ENCODE assay signal across 25 cellular contexts in genomic region chr16:86635181-86635580, GRCh38. TPM values are rescaled to one million over a fixed set of nuclear protein-coding genes. Genes with fewer than 3 reads are reported as not detected.
DNase-seq lines count a peak whose midpoint lies in the region; ATAC-seq and TF ChIP-seq lines count a peak whose summit lies in the region.
"Had no signal": no experiment of that assay in that cellular context is flagged by ENCODE, and none has a peak within 500 bp of the region (broad histone marks: within the 10 kb centered on the region; RNA-seq: fewer than 3 reads in every experiment).

No MANE protein-coding gene starts in this region.

- 66% methylated on average over 3 of the region's 3 CpGs for WGBS in SK-N-SH (ENCODE audit: low lambda C conversion rate)

- H3K4me1 ChIP-seq in BLaER1 (peaks cover 87% of the 10 kb centered on the region), SK-N-SH (ENCODE audit: control insufficient read depth in 1 of 2, insufficient read depth in 2 of 2, low read depth in 1 of 2, low read length in 1 of 2) (peaks cover 0 to 16% of the 10 kb centered on the region in 2 experiments; a peak in 1 of 4 replicates), fibroblast of lung (ENCODE audit: control insufficient read depth, extremely low read depth, insufficient read depth, low read length) (no peaks in the 10 kb centered on the region)
- H3K4me1 ChIP-seq: transverse colon had no signal

- H3K4me3 Mint-ChIP-seq in osteocyte (ENCODE audit: unreplicated experiment) (no peak overlapping the region), WTC11 (no peak overlapping the region)
- H3K4me3 Mint-ChIP-seq: activated CD8-positive, alpha-beta T cell treated with anti-CD3 and anti-CD28 coated beads, Interleukin-2, amount 10 ng/mL, durations not matched to agents 7 days and 5 days; stimulated activated naive B cell treated with anti-CD40 and anti-IgM and Interleukin-4, amounts not matched to agents 10 μg/mL and 1 μg/mL and 100 μg/mL, for 72 hours had no signal

- DNase-seq in SK-N-SH (no peak), fibroblast of lung (ENCODE audit: low read depth in 2 of 2) (peak; percentile 30 to 74), osteocyte (ENCODE audit: extremely low spot score, unreplicated experiment) (no peak), WTC11 (ENCODE audit: low spot score) (no peak)
- DNase-seq in stimulated activated CD8-positive, alpha-beta memory T cell treated with anti-CD3 and anti-CD28 coated beads, Interleukin-4, amount 100 ng/mL, for 48 hours, result no peak
- DNase-seq: activated CD4-positive, CD25-positive, alpha-beta regulatory T cell; activated CD8-positive, alpha-beta T cell treated with anti-CD3 and anti-CD28 coated beads, Interleukin-2, amount 10 ng/mL, durations not matched to agents 7 days and 5 days; activated T-cell treated with anti-CD3 and anti-CD28 coated beads, Interleukin-2, amount 50 U/mL, for 48 hours; central memory CD4-positive, alpha-beta T cell; effector memory CD4-positive, alpha-beta T cell; foreskin fibroblast; H7; KBM-7; kidney glomerular epithelial cell; MV-4-11; NCI-H2081 treated with DMSO at 0.1 percent for 48 hours; NCI-H69; SHP77 treated with DMSO at 0.1 percent for 48 hours; stimulated activated naive B cell treated with anti-CD40 and anti-IgM and Interleukin-4, amounts not matched to agents 10 μg/mL and 1 μg/mL and 100 μg/mL, for 72 hours; T-helper 2 cell; transverse colon had no signal

- peaks cover 1% of the 10 kb centered on the region for H3F3A ChIP-seq in SK-N-SH (replicated peaks; ENCODE audit: insufficient read depth)

- TF ChIP-seq CTCF in SK-N-SH (IDR thresholded peaks at IDR 0.05), result no peak
- TF ChIP-seq CTCF in fibroblast of lung (conservative IDR thresholded peaks at IDR 0.05 in 1 of 2, IDR thresholded peaks at IDR 0.05 in 1 of 2; ENCODE audit: low read depth in 1 of 2, low read length in 2 of 2), result no peak
- no peak for TF ChIP-seq CTCF in osteocyte (IDR thresholded peaks at IDR 0.05)
- no peak for TF ChIP-seq CTCF in WTC11 (IDR thresholded peaks at IDR 0.05)

- no peaks in the 10 kb centered on the region for H3K36me3 ChIP-seq in BLaER1
- H3K36me3 ChIP-seq in SK-N-SH (replicated peaks in 1 of 2; ENCODE audit: control insufficient read depth in 1 of 2, insufficient read depth in 2 of 2, low read length in 1 of 2), result no peaks in the 10 kb centered on the region
- no peaks in the 10 kb centered on the region for H3K36me3 ChIP-seq in fibroblast of lung (ENCODE audit: control insufficient read depth, insufficient read depth, low read length)
- H3K36me3 ChIP-seq: transverse colon had no signal

- no peak overlapping the region for H3K27ac ChIP-seq in BLaER1
- peak overlapping the region in 1 of 2 experiments; percentile 27; a peak in 2 of 4 replicates for H3K27ac ChIP-seq in SK-N-SH (ENCODE audit: low read depth in 2 of 2, low read length in 1 of 2)
- H3K27ac ChIP-seq in fibroblast of lung (ENCODE audit: insufficient read depth, low read length), result no peak overlapping the region
- H3K27ac ChIP-seq: transverse colon had no signal

- H3K4me1 Mint-ChIP-seq in osteocyte (ENCODE audit: unreplicated experiment) (peaks cover 30% of the 10 kb centered on the region), WTC11 (peaks cover 5% of the 10 kb centered on the region; the same call in 1 of the 2 replicates)

- H2AFZ ChIP-seq in SK-N-SH (ENCODE audit: low read depth), result peak overlapping the region; percentile 12; the same call in 1 of the 2 replicates
- H2AFZ ChIP-seq in fibroblast of lung (ENCODE audit: low read length), result no peak overlapping the region

- peak overlapping the region; percentile 67 for H3K4me2 ChIP-seq in BLaER1
- 0 out of 2 replicates have a peak overlapping the region, but pooled peaks have one; percentile 25 for H3K4me2 ChIP-seq in SK-N-SH
- no peak overlapping the region for H3K4me2 ChIP-seq in fibroblast of lung (ENCODE audit: extremely low read depth, insufficient read depth, low read length)

- H3K27ac Mint-ChIP-seq in osteocyte (ENCODE audit: unreplicated experiment) (peak overlapping the region; percentile 54), WTC11 (no peak overlapping the region)
- H3K27ac Mint-ChIP-seq: activated CD8-positive, alpha-beta T cell treated with anti-CD3 and anti-CD28 coated beads, Interleukin-2, amount 10 ng/mL, durations not matched to agents 7 days and 5 days; stimulated activated naive B cell treated with anti-CD40 and anti-IgM and Interleukin-4, amounts not matched to agents 10 μg/mL and 1 μg/mL and 100 μg/mL, for 72 hours had no signal

- H3K27me3 ChIP-seq in BLaER1, result no peaks in the 10 kb centered on the region
- no peaks in the 10 kb centered on the region for H3K27me3 ChIP-seq in SK-N-SH (ENCODE audit: insufficient read depth)
- peaks cover 2% of the 10 kb centered on the region for H3K27me3 ChIP-seq in fibroblast of lung (ENCODE audit: control insufficient read depth, insufficient read depth, low read length)
- H3K27me3 ChIP-seq: transverse colon had no signal

- no peak overlapping the region for H3K9ac ChIP-seq in BLaER1
- no peak overlapping the region for H3K9ac ChIP-seq in SK-N-SH
- no peak overlapping the region for H3K9ac ChIP-seq in fibroblast of lung (ENCODE audit: insufficient read depth, low read length)

- H3K9me3 ChIP-seq in BLaER1 (no peaks in the 10 kb centered on the region), SK-N-SH (no peaks in the 10 kb centered on the region), fibroblast of lung (ENCODE audit: control insufficient read depth, insufficient read depth, low read depth, low read length) (no peaks in the 10 kb centered on the region)
- H3K9me3 ChIP-seq: transverse colon had no signal

- no peaks in the 10 kb centered on the region for H3K9me2 ChIP-seq in SK-N-SH

- no peak overlapping the region for H3K4me3 ChIP-seq in BLaER1
- H3K4me3 ChIP-seq in SK-N-SH (ENCODE audit: low read depth in 2 of 2, low read length in 1 of 2), result no peak overlapping the region
- H3K4me3 ChIP-seq in fibroblast of lung (replicated peaks in 1 of 4; ENCODE audit: control extremely low read depth in 1 of 4, insufficient read depth in 1 of 4, low read depth in 3 of 4, low read length in 4 of 4), result no peak overlapping the region
- H3K4me3 ChIP-seq: transverse colon had no signal

- POLR2A ChIA-PET in SK-N-SH (lab: Yijun Ruan, JAX), result no interaction called here
- POLR2A ChIA-PET in WTC11 (lab: Charles Lee), result no interaction called here

- H3K9me3 Mint-ChIP-seq in osteocyte (ENCODE audit: unreplicated experiment), result no peaks in the 10 kb centered on the region
- H3K9me3 Mint-ChIP-seq in WTC11, result peaks cover 21% of the 10 kb centered on the region
- H3K9me3 Mint-ChIP-seq: activated naive CD4-positive, alpha-beta T cell treated with anti-CD3 and anti-CD28 coated beads, Interleukin-2, amount 50 U/mL, for 72 hours; stimulated activated naive B cell treated with anti-CD40 and anti-IgM and Interleukin-4, amounts not matched to agents 10 μg/mL and 1 μg/mL and 100 μg/mL, for 72 hours had no signal

- no peaks in the 10 kb centered on the region for H3K79me2 ChIP-seq in SK-N-SH (ENCODE audit: insufficient read depth)
- H3K79me2 ChIP-seq in fibroblast of lung (ENCODE audit: control insufficient read depth, insufficient read depth, low read length), result no peaks in the 10 kb centered on the region

- ATAC-seq in HG03135 (IDR thresholded peaks at IDR 0.05; ENCODE audit: unreplicated experiment), result no peak
- ATAC-seq in WTC11, result no peak
- ATAC-seq in HG03108 (IDR thresholded peaks at IDR 0.05; ENCODE audit: unreplicated experiment), result no peak
- ATAC-seq: activated CD8-positive, alpha-beta T cell treated with anti-CD3 and anti-CD28 coated beads, Interleukin-2, amount 10 ng/mL, durations not matched to agents 7 days and 5 days; activated naive CD4-positive, alpha-beta T cell treated with anti-CD3 and anti-CD28 coated beads, Interleukin-2, amount 50 U/mL, for 72 hours; stimulated activated naive B cell treated with anti-CD40 and anti-IgM and Interleukin-4, amounts not matched to agents 10 μg/mL and 1 μg/mL and 100 μg/mL, for 72 hours had no signal

- H3K36me3 Mint-ChIP-seq in osteocyte (ENCODE audit: unreplicated experiment) (no peaks in the 10 kb centered on the region), WTC11 (no peaks in the 10 kb centered on the region)
- H3K36me3 Mint-ChIP-seq: activated naive CD4-positive, alpha-beta T cell treated with anti-CD3 and anti-CD28 coated beads, Interleukin-2, amount 50 U/mL, for 72 hours; stimulated activated naive B cell treated with anti-CD40 and anti-IgM and Interleukin-4, amounts not matched to agents 10 μg/mL and 1 μg/mL and 100 μg/mL, for 72 hours had no signal

- TF ChIP-seq RAD21 in SK-N-SH (IDR thresholded peaks at IDR 0.05; ENCODE audit: low read length), result no peak

- CTCF ChIA-PET in SK-N-SH (lab: Yijun Ruan, JAX) (interaction anchor here (1.6 kb wide), 1 partner anchor 18 kb away, joined by 4 read pairs; no protein-coding TSS in a partner anchor), WTC11 (lab: Charles Lee) (no interaction called here)

- H3K27me3 Mint-ChIP-seq in osteocyte (ENCODE audit: unreplicated experiment) (no peaks in the 10 kb centered on the region), WTC11 (ENCODE audit: low read depth) (no peaks in the 10 kb centered on the region; the same call in 1 of the 2 replicates)

- no peaks in the 10 kb centered on the region for H4K20me1 ChIP-seq in BLaER1
- H4K20me1 ChIP-seq in SK-N-SH (ENCODE audit: insufficient read depth), result no peaks in the 10 kb centered on the region
- no peaks in the 10 kb centered on the region for H4K20me1 ChIP-seq in fibroblast of lung (ENCODE audit: control insufficient read depth, extremely low read depth, insufficient read depth, low read length)

- no peak for TF ChIP-seq EP300 in SK-N-SH (IDR thresholded peaks at IDR 0.05; ENCODE audit: borderline replicate concordance in 1 of 2, low read depth in 1 of 2, low read length in 1 of 2)

TF ChIP-seq in WTC11, 78 proteins besides CTCF, POLR2A, EP300 and RAD21:
- TF ChIP-seq NR3C1 (CRISPR knock-in tag; conservative IDR thresholded peaks at IDR 0.05; ENCODE audit: low read depth), result no peak
- TF ChIP-seq NFE2L1 (CRISPR knock-in tag; IDR thresholded peaks at IDR 0.05), result no peak
- no peak for TF ChIP-seq CBFB (CRISPR knock-in tag; IDR thresholded peaks at IDR 0.05; ENCODE audit: low read depth)
TF ChIP-seq in WTC11: peak in this region for 0.

RNA-seq across cellular contexts. Expression of gene FOXL1, which starts 56.8 kb away (rescaled TPM):
- polyA plus RNA-seq in SK-N-SH (2012; rRNA removed) (2.5 and 2.8 TPM in 2 replicates), fibroblast of lung (5.9 and 19.0 TPM in 2 replicates)
- 1.7 and 2.3 TPM in 2 replicates for polyA plus RNA-seq in SK-N-SH (2012; cell fraction: cytosol; rRNA removed)
- 5.7 and 15.3 TPM in 2 replicates for polyA plus RNA-seq in SK-N-SH (2012; cell fraction: nucleus; rRNA removed)
- total RNA-seq in fibroblast of lung (24.1 and 27.4 TPM in 2 replicates), osteocyte (6.4 and 9.3 TPM in 2 replicates), WTC11 (2021) (0.23 to 0.34 TPM (median 0.33 TPM) in 3 replicates)
- 9.4 and 31.1 TPM in 2 replicates for polyA plus RNA-seq in fibroblast of lung (2012)
- 4.9 and 6.9 TPM in 2 replicates for polyA minus RNA-seq in fibroblast of lung (ENCODE audit: low replicate concordance)
- total RNA-seq: activated CD8-positive, alpha-beta T cell treated with anti-CD3 and anti-CD28 coated beads, Interleukin-2, amount 10 ng/mL, durations not matched to agents 7 days and 5 days; activated naive CD4-positive, alpha-beta T cell treated with anti-CD3 and anti-CD28 coated beads, Interleukin-2, amount 50 U/mL, for 72 hours had no signal

Comparison
In these comparisons a context has a peak if more than half of its experiments do, and no peak if none do; other contexts are left out.
1. DNase-seq: peak in fibroblast of lung (2 of 2); none in SK-N-SH (single experiment), osteocyte (single experiment), stimulated activated CD8-positive, alpha-beta memory T cell treated with anti-CD3 and anti-CD28 coated beads, Interleukin-4, amount 100 ng/mL, for 48 hours (single experiment) and WTC11 (single experiment).